Comparison of ENCODE assay signal across 8 cellular contexts in the genomic region with DNA sequence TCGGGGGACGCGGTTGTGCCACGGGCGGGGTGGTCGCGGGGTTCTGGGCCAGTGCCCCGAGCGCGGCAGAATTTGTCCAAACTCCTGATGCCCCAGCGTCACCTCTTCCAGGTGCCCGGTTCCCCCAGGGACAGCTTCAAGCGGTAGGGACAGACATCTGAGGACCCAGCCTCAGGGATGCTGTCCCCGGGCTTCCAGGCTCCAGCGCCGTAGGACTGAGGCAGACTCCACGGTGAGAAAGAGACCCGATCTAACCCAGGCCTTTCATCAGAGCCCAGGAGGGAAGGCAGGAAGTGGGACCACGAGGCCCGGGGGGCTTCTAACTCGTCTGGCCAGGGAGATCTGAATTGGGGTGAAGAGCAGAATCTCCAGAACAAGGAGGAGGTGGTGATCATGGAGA. TPM values are rescaled to one million over a fixed set of nuclear protein-coding genes. Genes with fewer than 3 reads are reported as not detected.
DNase-seq lines count a peak whose midpoint lies in the region; ATAC-seq, FAIRE-seq and TF ChIP-seq lines count a peak whose summit lies in the region.
"Not testable (repeated sequence)": the region's sequence is repeated elsewhere in the genome, so short reads cannot be mapped to it uniquely, and the experiment has no call there.

No MANE protein-coding gene starts in this region.

- intact Hi-C loops in endothelial cell of umbilical vein (cut with micrococcal nuclease): loop anchor here (2.0 kb wide), 1 partner anchor 15 kb away; a partner anchor contains a TSS
- intact Hi-C loops in testis (cut with DNase I; ENCODE audit: low total_unique reads): not testable (repeated sequence)

- H4K20me1 ChIP-seq in endothelial cell of umbilical vein (replicated peaks; ENCODE audit: control insufficient read depth, extremely low read depth, insufficient read depth, low read length): not testable (repeated sequence)

- not testable (repeated sequence) for TF ChIP-seq CTCF in Peyer's patch (IDR thresholded peaks at IDR 0.05); endothelial cell of umbilical vein (IDR thresholded peaks at IDR 0.05; ENCODE audit: extremely low read depth in 1 of 2, insufficient read depth in 1 of 2, low read depth in 1 of 2, low read length in 2 of 2); testis (IDR thresholded peaks at IDR 0.05)

- not testable (repeated sequence) for H3K9me3 Mint-ChIP-seq in CD8-positive, alpha-beta memory T cell; activated naive CD8-positive, alpha-beta T cell (ENCODE audit: low read depth); immature natural killer cell

- not testable (repeated sequence) for H3K27me3 ChIP-seq in CD8-positive, alpha-beta memory T cell (ENCODE audit: insufficient read depth, low read length, poor library complexity, severe bottlenecking); Peyer's patch; endothelial cell of umbilical vein (ENCODE audit: control insufficient read depth in 2 of 2, insufficient read depth in 2 of 2, low read length in 2 of 2); neuron (ENCODE audit: insufficient read depth, low read length); testis

- peak; percentile 26 for FAIRE-seq in endothelial cell of umbilical vein (lab: Jason Lieb, UNC)

- H2AFZ ChIP-seq in endothelial cell of umbilical vein (ENCODE audit: low read depth, low read length): peak overlapping the region; percentile 56
- not testable (repeated sequence) for H2AFZ ChIP-seq in neuron (ENCODE audit: low read depth, low read length)

- not testable (repeated sequence) for H3K27me3 Mint-ChIP-seq in CD8-positive, alpha-beta memory T cell; activated naive CD8-positive, alpha-beta T cell; immature natural killer cell (ENCODE audit: low read depth in 3 of 3)

- no CpG with 5 or more reads among the region's 21 CpGs for WGBS in testis, 2 donors

- not testable (repeated sequence) for TF ChIP-seq POLR2A in Peyer's patch (IDR thresholded peaks at IDR 0.05); endothelial cell of umbilical vein (IDR thresholded peaks at IDR 0.05; ENCODE audit: low read depth, low read length); testis (IDR thresholded peaks at IDR 0.05)

- CTCF ChIA-PET in CD8-positive, alpha-beta memory T cell (lab: Charles Lee): not testable (repeated sequence)
- CTCF ChIA-PET in endothelial cell of umbilical vein (lab: Charles Lee): interaction anchor here (1.2 kb wide), 1 partner anchor 48 kb away, joined by 3 read pairs; no protein-coding TSS in a partner anchor

- ATAC-seq in HG02763 (IDR thresholded peaks at IDR 0.05; ENCODE audit: unreplicated experiment): peak; percentile 1

- peak overlapping the region; percentile 93 to 98 (median 96) for H3K4me3 Mint-ChIP-seq in CD8-positive, alpha-beta memory T cell
- peak overlapping the region; percentile 96 for H3K4me3 Mint-ChIP-seq in activated naive CD8-positive, alpha-beta T cell
- peak overlapping the region; percentile 95 to 100 (median 97) for H3K4me3 Mint-ChIP-seq in immature natural killer cell

- not testable (repeated sequence) for H3K9ac ChIP-seq in endothelial cell of umbilical vein (replicated peaks; ENCODE audit: extremely low read depth, insufficient read depth, low read length)

- not testable (repeated sequence) for H3K36me3 ChIP-seq in CD8-positive, alpha-beta memory T cell (ENCODE audit: insufficient read depth, low read length); Peyer's patch; endothelial cell of umbilical vein (ENCODE audit: control insufficient read depth in 2 of 2, extremely low read depth in 1 of 2, insufficient read depth in 2 of 2, low read length in 2 of 2); testis (ENCODE audit: low read depth, missing control alignments)
- H3K36me3 ChIP-seq in neuron (ENCODE audit: insufficient read depth, low read length): peaks cover 16% of the 10 kb centered on the region

- dilution Hi-C loops in endothelial cell of umbilical vein (cut with MboI; ENCODE audit: extremely low pct_ligation_motif_present, low sequenced_read_pairs): not testable (repeated sequence)

- POLR2A ChIA-PET in CD8-positive, alpha-beta memory T cell (lab: Charles Lee): interaction anchor here (1.7 kb wide), 1 partner anchor 299 kb away, joined by 4 read pairs; no protein-coding TSS in a partner anchor
- POLR2A ChIA-PET in endothelial cell of umbilical vein (lab: Charles Lee): not testable (repeated sequence)

- DNase-seq in CD8-positive, alpha-beta memory T cell; Peyer's patch; immature natural killer cell; testis: not testable (repeated sequence)
- DNase-seq in endothelial cell of umbilical vein (ENCODE audit: low read depth, low spot score): peak; percentile 14

- H3K36me3 Mint-ChIP-seq in CD8-positive, alpha-beta memory T cell: peaks cover 4 to 22% (median 4%) of the 10 kb centered on the region in 3 donors
- H3K36me3 Mint-ChIP-seq in activated naive CD8-positive, alpha-beta T cell; immature natural killer cell: not testable (repeated sequence)

- H3K9me3 ChIP-seq in CD8-positive, alpha-beta memory T cell (ENCODE audit: low read length); Peyer's patch; endothelial cell of umbilical vein (replicated peaks; ENCODE audit: control insufficient read depth, insufficient read depth, low read length); testis: not testable (repeated sequence)
- peaks cover 15% of the 10 kb centered on the region for H3K9me3 ChIP-seq in neuron (ENCODE audit: low read length)

- not testable (repeated sequence) for H3K79me2 ChIP-seq in endothelial cell of umbilical vein (ENCODE audit: control insufficient read depth, insufficient read depth, low read length)

- not testable (repeated sequence) for H3K4me2 ChIP-seq in endothelial cell of umbilical vein (ENCODE audit: insufficient read depth, low read length)

- peaks cover 13 to 21% (median 15%) of the 10 kb centered on the region in 3 donors for H3K4me1 Mint-ChIP-seq in CD8-positive, alpha-beta memory T cell
- peaks cover 16% of the 10 kb centered on the region for H3K4me1 Mint-ChIP-seq in activated naive CD8-positive, alpha-beta T cell (ENCODE audit: low read depth)
- peaks cover 11 to 13% of the 10 kb centered on the region in 2 donors for H3K4me1 Mint-ChIP-seq in immature natural killer cell

- not testable (repeated sequence) for H3K4me1 ChIP-seq in CD8-positive, alpha-beta memory T cell (ENCODE audit: insufficient read depth, low read length); Peyer's patch; endothelial cell of umbilical vein (ENCODE audit: control insufficient read depth, extremely low read depth, insufficient read depth, low read length); neuron (ENCODE audit: insufficient read depth, low read length); testis

- peak overlapping the region; percentile 73 for H3K4me3 ChIP-seq in CD8-positive, alpha-beta memory T cell (ENCODE audit: low read length)
- peak overlapping the region; percentile 46 to 71 (median 63) for H3K4me3 ChIP-seq in Peyer's patch
- peak overlapping the region; percentile 24 to 60 (median 45) for H3K4me3 ChIP-seq in endothelial cell of umbilical vein (replicated peaks in 1 of 3; ENCODE audit: insufficient read depth in 1 of 3, low read depth in 1 of 3, low read length in 3 of 3)
- peak overlapping the region; percentile 43 for H3K4me3 ChIP-seq in neuron (ENCODE audit: low read length)
- peak overlapping the region; percentile 53 to 66 for H3K4me3 ChIP-seq in testis

- TSS peak; percentile 67 for BruUV-seq in endothelial cell of umbilical vein (replicated peaks; lab: Mats Ljungman, UMichigan)

- not testable (repeated sequence) for H3K9me1 ChIP-seq in endothelial cell of umbilical vein (replicated peaks; ENCODE audit: control insufficient read depth, extremely low read depth, insufficient read depth, low read length)

- H3K27ac ChIP-seq in CD8-positive, alpha-beta memory T cell (ENCODE audit: low read depth, low read length): peak overlapping the region; percentile 64
- H3K27ac ChIP-seq in Peyer's patch (peak overlapping the region; percentile 48 to 71 (median 56)), testis (peak overlapping the region in 1 of 2 donors; percentile 58)
- not testable (repeated sequence) for H3K27ac ChIP-seq in endothelial cell of umbilical vein (ENCODE audit: insufficient read depth, low read depth, low read length)

- H3K27ac Mint-ChIP-seq in CD8-positive, alpha-beta memory T cell: peak overlapping the region in 7 of 8 donors; percentile 90 to 97 (median 94)
- H3K27ac Mint-ChIP-seq in activated naive CD8-positive, alpha-beta T cell: peak overlapping the region; percentile 93
- peak overlapping the region; percentile 89 to 98 (median 92) for H3K27ac Mint-ChIP-seq in immature natural killer cell

RNA-seq across cellular contexts. Expression of a gene that starts 0.4 kb away (rescaled TPM):
- total RNA-seq in CD8-positive, alpha-beta memory T cell: 10 to 100 TPM; 26.4 to 27.6 TPM
- 18.9 TPM for polyA plus RNA-seq in CD8-positive, alpha-beta memory T cell
- total RNA-seq in Peyer's patch (10 to 100 TPM in 2 of 4 donors, 1 to 10 TPM in 2; 4.6 to 34.7 (median 7.8) TPM), endothelial cell of umbilical vein (37.4 and 46.5 TPM in 2 replicates), testis (10 to 100 TPM; 21.1 to 30.7 TPM)
- polyA plus RNA-seq in endothelial cell of umbilical vein (8.6 and 11.7 TPM in 2 replicates), immature natural killer cell (10 to 100 TPM in 2 of 3 donors, 1 to 10 TPM in 1; 7.0 to 17.2 (median 11.9) TPM), testis (ENCODE audit: insufficient read depth, low read depth, low replicate concordance) (17.6 TPM)
- polyA plus RNA-seq in endothelial cell of umbilical vein (2011; cell fraction: cytosol; rRNA removed): 17.7 and 17.8 TPM in 2 replicates
- polyA plus RNA-seq in endothelial cell of umbilical vein (2011; cell fraction: nucleus; rRNA removed): 19.2 and 21.9 TPM in 2 replicates
- 25.9 and 27.4 TPM in 2 replicates for polyA plus RNA-seq in endothelial cell of umbilical vein (2012)
- polyA minus RNA-seq in endothelial cell of umbilical vein: 28.3 and 30.6 TPM in 2 replicates
- 6.6 TPM for polyA minus RNA-seq in endothelial cell of umbilical vein (2011; cell fraction: cytosol; rRNA and poly(A)+ RNA removed)
- polyA minus RNA-seq in endothelial cell of umbilical vein (2011; cell fraction: nucleus; rRNA and poly(A)+ RNA removed): 7.5 and 10.8 TPM in 2 replicates

RNA-seq across cellular contexts. Expression of a gene that starts 15.8 kb away (rescaled TPM):
- 1 to 10 TPM; 8.1 to 8.2 TPM for total RNA-seq in CD8-positive, alpha-beta memory T cell
- polyA plus RNA-seq in CD8-positive, alpha-beta memory T cell: 1.8 TPM
- total RNA-seq in Peyer's patch: 10 to 100 TPM; 12.4 to 17.8 (median 17.2) TPM
- total RNA-seq in endothelial cell of umbilical vein: 45.5 and 50.3 TPM in 2 replicates
- polyA plus RNA-seq in endothelial cell of umbilical vein: 41.2 and 41.7 TPM in 2 replicates
- 34.3 and 37.6 TPM in 2 replicates for polyA plus RNA-seq in endothelial cell of umbilical vein (2011; cell fraction: cytosol; rRNA removed)
- polyA plus RNA-seq in endothelial cell of umbilical vein (2011; cell fraction: nucleus; rRNA removed): 27.5 and 30.8 TPM in 2 replicates
- 19.8 and 22.2 TPM in 2 replicates for polyA plus RNA-seq in endothelial cell of umbilical vein (2012)
- polyA minus RNA-seq in endothelial cell of umbilical vein: 60.6 and 69.4 TPM in 2 replicates
- 49.2 TPM for polyA minus RNA-seq in endothelial cell of umbilical vein (2011; cell fraction: cytosol; rRNA and poly(A)+ RNA removed)
- 17.6 and 22.0 TPM in 2 replicates for polyA minus RNA-seq in endothelial cell of umbilical vein (2011; cell fraction: nucleus; rRNA and poly(A)+ RNA removed)
- 1 to 10 TPM; 1.8 to 5.0 (median 3.1) TPM for polyA plus RNA-seq in immature natural killer cell
- total RNA-seq in testis: 10 to 100 TPM; 38.3 to 52.5 TPM
- polyA plus RNA-seq in testis (ENCODE audit: insufficient read depth, low read depth, low replicate concordance): 24.4 TPM

RNA-seq across cellular contexts. Expression of a gene that starts 32.1 kb away (rescaled TPM):
- under 1 TPM; 0.20 to 0.26 TPM for total RNA-seq in CD8-positive, alpha-beta memory T cell
- polyA plus RNA-seq in CD8-positive, alpha-beta memory T cell: 0.23 TPM
- total RNA-seq in Peyer's patch: under 1 TPM in 1 of 4 donors, not detected in 3; 0.28 TPM
- not detected in 2 replicates for total RNA-seq in endothelial cell of umbilical vein
- polyA plus RNA-seq in endothelial cell of umbilical vein: 0.11 TPM in 1 of 2 replicates, not detected in the other
- not detected in 2 replicates for polyA plus RNA-seq in endothelial cell of umbilical vein (2011; cell fraction: cytosol; rRNA removed)
- 0.65 and 0.88 TPM in 2 replicates for polyA plus RNA-seq in endothelial cell of umbilical vein (2011; cell fraction: nucleus; rRNA removed)
- 0.19 TPM in 1 of 2 replicates, not detected in the other for polyA plus RNA-seq in endothelial cell of umbilical vein (2012)
- not detected in 2 replicates for polyA minus RNA-seq in endothelial cell of umbilical vein
- polyA minus RNA-seq in endothelial cell of umbilical vein (2011; cell fraction: cytosol; rRNA and poly(A)+ RNA removed): not detected
- not detected in 2 replicates for polyA minus RNA-seq in endothelial cell of umbilical vein (2011; cell fraction: nucleus; rRNA and poly(A)+ RNA removed)
- not detected for polyA plus RNA-seq in immature natural killer cell
- 10 to 100 TPM in 1 of 2 donors, 1 to 10 TPM in 1; 9.8 to 18.7 TPM for total RNA-seq in testis
- 23.7 TPM for polyA plus RNA-seq in testis (ENCODE audit: insufficient read depth, low read depth, low replicate concordance)

Comparison
In these comparisons a context has a peak if more than half of its experiments do, and no peak if none do; other contexts are left out.
1. RNA of a gene that starts 32.1 kb away (total RNA-seq): 9.8 to 18.7 TPM in testis; 0.28 TPM in Peyer's patch, 0.20 to 0.26 TPM in CD8-positive, alpha-beta memory T cell and not detected in endothelial cell of umbilical vein; every median in the first group is over 4 times any median in the second.
2. Peak in every context shown above with its lines, with median percentiles within 50 percentile points of each other: H3K4me3 ChIP-seq, H3K27ac Mint-ChIP-seq and H3K4me3 Mint-ChIP-seq.